In the genomic region with DNA sequence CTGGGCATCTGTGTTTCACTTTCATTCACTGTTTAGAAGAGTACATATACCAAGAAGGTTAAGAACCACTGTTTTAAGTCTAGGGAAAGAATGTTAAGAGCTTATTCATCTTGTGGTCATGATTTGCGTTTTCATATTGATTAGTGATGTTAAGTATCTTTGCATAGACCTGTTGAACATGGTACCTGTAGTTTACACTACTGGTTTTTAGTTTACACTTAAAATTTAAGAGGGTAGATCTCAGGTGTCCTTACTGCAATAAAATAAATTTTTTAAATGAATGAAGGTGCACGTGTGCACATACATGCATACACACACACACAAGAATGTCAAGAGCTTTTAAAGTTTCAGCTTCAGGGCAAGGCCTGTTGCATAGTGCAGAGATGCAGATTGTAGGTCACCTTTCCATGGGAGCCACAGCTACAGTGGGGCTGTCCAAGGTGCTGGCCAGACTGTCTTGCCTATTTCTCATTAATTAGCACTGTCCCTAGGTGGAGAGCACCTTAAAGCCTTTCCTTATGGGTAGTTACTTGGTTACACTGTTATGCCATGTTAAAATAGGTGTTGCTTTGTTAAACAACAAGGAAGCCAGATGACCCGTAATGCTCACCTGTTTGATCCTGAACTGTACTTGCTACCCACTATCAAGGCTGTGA, we compare ENCODE assay signal across 1 cellular context.
A peak's percentile ranks its signal among the peaks of the same experiment; 100 is the strongest.
TF ChIP-seq lines count a peak whose summit lies in the region.

No MANE protein-coding gene starts in this region.

TF ChIP-seq in HepG2, 621 proteins besides CTCF, POLR2A, EP300 and RAD21 (continued from another document):
- peak; percentile 65 to 93 for TF ChIP-seq REST (IDR thresholded peaks at IDR 0.05; ENCODE audit: borderline replicate concordance in 1 of 2, low read depth in 1 of 2, low read length in 2 of 2)
